Comparison of ENCODE assay signal across 1 cellular context in genomic region chr5:42423285-42424152, GRCh38.
A peak's percentile ranks its signal among the peaks of the same experiment; 100 is the strongest.
TF ChIP-seq lines count a peak whose summit lies in the region.

GHR (plus strand) TSS chr5:42423439; CDS start chr5:42565875, 142,436 bp downstream.

TF ChIP-seq in HEK293, 187 proteins besides CTCF, POLR2A, EP300 and RAD21 (continued from another document):
- TF ChIP-seq PRDM2 (tag by site-specific recombination; IDR thresholded peaks at IDR 0.05; ENCODE audit: borderline replicate concordance): no peak
- peak; percentile 99; the same call in 1 of the 2 replicates for TF ChIP-seq ZNF335 (tag by site-specific recombination; conservative IDR thresholded peaks at IDR 0.05)
- TF ChIP-seq ZFP69B (tag by site-specific recombination; IDR thresholded peaks at IDR 0.05): peak; percentile 9; the same call in 1 of the 2 replicates
- TF ChIP-seq ZNF791 (tag by site-specific recombination; IDR thresholded peaks at IDR 0.05): no peak
- peak; percentile 95 for TF ChIP-seq PRDM10 (tag by site-specific recombination; IDR thresholded peaks at IDR 0.05)
- no peak for TF ChIP-seq ZNF510 (tag by site-specific recombination; IDR thresholded peaks at IDR 0.05; ENCODE audit: insufficient replicate concordance)
- no peak for TF ChIP-seq ZBTB6 (tag by site-specific recombination; IDR thresholded peaks at IDR 0.05)
